In the genomic region with DNA sequence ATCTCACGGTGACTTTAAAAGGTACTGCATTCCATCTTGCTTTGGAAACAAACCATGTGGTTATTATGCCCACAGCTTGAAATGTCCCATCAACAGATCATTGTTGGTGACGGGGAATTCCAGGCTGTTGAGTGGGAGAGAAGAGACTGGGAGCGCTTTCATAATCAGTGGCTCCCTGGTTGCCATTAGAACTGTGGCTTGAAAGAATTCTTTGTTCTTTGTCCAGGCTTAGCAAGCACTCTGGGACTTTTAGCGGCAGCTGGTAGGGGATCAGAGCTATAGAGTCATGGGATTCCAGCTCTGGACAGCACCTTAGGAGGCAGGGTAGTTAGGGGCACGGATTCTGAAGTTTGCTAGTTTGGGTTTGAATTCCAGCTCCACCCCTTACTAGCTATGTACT, we compare ENCODE assay signal across 9 cellular contexts. TPM values are rescaled to one million over a fixed set of nuclear protein-coding genes. Genes with fewer than 3 reads are reported as not detected.
DNase-seq lines count a peak whose midpoint lies in the region; ATAC-seq and TF ChIP-seq lines count a peak whose summit lies in the region.
"Had no signal": no experiment of that assay in that cellular context is flagged by ENCODE, and none has a peak within 500 bp of the region (broad histone marks: within the 10 kb centered on the region; RNA-seq: fewer than 3 reads in every experiment).

No MANE protein-coding gene starts in this region.

- ATAC-seq in body of pancreas = peak; percentile 85
- ATAC-seq in HG03354 (IDR thresholded peaks at IDR 0.05; ENCODE audit: poor library complexity, severe bottlenecking, unreplicated experiment) = no peak
- no peak for ATAC-seq in GM19328 (IDR thresholded peaks at IDR 0.05; ENCODE audit: unreplicated experiment)

- TF ChIP-seq POLR2A in body of pancreas (IDR thresholded peaks at IDR 0.05) = peak in 2 of 3 donors; percentile 26 to 32

- intact Hi-C loops in body of pancreas (cut with DNase I) = no loop called here

- no peaks in the 10 kb centered on the region for H3K9me3 ChIP-seq in body of pancreas

- H3K4me3 ChIP-seq in body of pancreas (no peak overlapping the region), retinal pigment epithelial cell (ENCODE audit: low read length) (no peak overlapping the region)

- H3K4me1 ChIP-seq in body of pancreas = peaks cover 15% of the 10 kb centered on the region

- peak overlapping the region; percentile 11 to 72 (median 66) for H3K27ac ChIP-seq in body of pancreas

- H3K36me3 ChIP-seq in body of pancreas (replicated peaks in 1 of 2; ENCODE audit: insufficient read depth in 1 of 2, low read depth in 2 of 2) = no peaks in the 10 kb centered on the region

- DNase-seq in GM04503 (ENCODE audit: low read depth) = peak; percentile 62
- peak; percentile 19 to 56 (median 26) for DNase-seq in body of pancreas
- peak; percentile 26 for DNase-seq in hepatic stellate cell (ENCODE audit: low spot score)
- DNase-seq in retinal pigment epithelial cell (ENCODE audit: low read depth) = peak; percentile 79
- DNase-seq in T-helper 2 cell = no peak
- DNase-seq in NCI-H146 (lab: John Stamatoyannopoulos, UW) = no peak
- DNase-seq: NK-92 treated with Interleukin-12 subunit alpha and Interleukin-12 subunit beta, amount 100 ng/mL, for 24 hours had no signal

- 26 to 28% methylated on average over 5 of the region's 5 CpGs for WGBS in body of pancreas, 2 donors

- H3K27me3 ChIP-seq in body of pancreas = no peaks in the 10 kb centered on the region

- TF ChIP-seq CTCF in body of pancreas (IDR thresholded peaks at IDR 0.05) = no peak
- no peak for TF ChIP-seq CTCF in retinal pigment epithelial cell (conservative IDR thresholded peaks at IDR 0.05; ENCODE audit: low read depth, low read length)

RNA-seq across cellular contexts. Expression of a gene that starts 22.0 kb away (rescaled TPM):
- not detected for total RNA-seq in body of pancreas

Comparison
In these comparisons a context has a peak if more than half of its experiments do, and no peak if none do; other contexts are left out.
1. DNase-seq: peak in GM04503 (single experiment), body of pancreas (4 of 4), hepatic stellate cell (single experiment) and retinal pigment epithelial cell (single experiment); none in T-helper 2 cell (0 of 5) and NCI-H146 (single experiment).